In genomic region chr5:138696501-138696900, GRCh38 we compare ENCODE assay signal across 15 cellular contexts. TPM values are rescaled to one million over a fixed set of nuclear protein-coding genes. Genes with fewer than 3 reads are reported as not detected.
DNase-seq lines count a peak whose midpoint lies in the region; ATAC-seq and TF ChIP-seq lines count a peak whose summit lies in the region.
"Had no signal": no experiment of that assay in that cellular context is flagged by ENCODE, and none has a peak within 500 bp of the region (broad histone marks: within the 10 kb centered on the region; RNA-seq: fewer than 3 reads in every experiment).

No MANE protein-coding gene starts in this region.

- no peak for TF ChIP-seq CTCF in fibroblast of villous mesenchyme (IDR thresholded peaks at IDR 0.05; ENCODE audit: insufficient read depth, low read depth, low read length)
- no peak for TF ChIP-seq CTCF in retinal pigment epithelial cell (conservative IDR thresholded peaks at IDR 0.05; ENCODE audit: low read depth, low read length)

- DNase-seq in HK-2 (ENCODE audit: unreplicated experiment), result peak; percentile 75
- DNase-seq in SW480 (ENCODE audit: low spot score), result peak; percentile 79
- peak; percentile 81 for DNase-seq in fibroblast of villous mesenchyme (ENCODE audit: low read depth)
- peak; percentile 11 for DNase-seq in retinal pigment epithelial cell (ENCODE audit: low read depth)
- DNase-seq in NCI-H146 treated with DMSO at 0.1 percent for 48 hours (lab: John Stamatoyannopoulos, UW; ENCODE audit: unreplicated experiment), result no peak
- DNase-seq: activated CD8-positive, alpha-beta memory T cell treated with anti-CD3 and anti-CD28 coated beads, Interleukin-2, amount 10 ng/mL, durations not matched to agents 7 days and 5 days; amygdala; DMS79; NCI-H1694; pancreas; stimulated activated CD4-positive, alpha-beta T cell treated with anti-CD3 and anti-CD28 coated beads, Interleukin-4, amount 100 ng/mL, for 4 hours; T-helper 2 cell had no signal

- H3K4me3 ChIP-seq in fibroblast of villous mesenchyme (ENCODE audit: low read depth, low read length) (no peak overlapping the region), retinal pigment epithelial cell (ENCODE audit: low read length) (no peak overlapping the region)
- H3K4me3 ChIP-seq: esophagus muscularis mucosa, pancreas had no signal

- ATAC-seq in GM18498 (IDR thresholded peaks at IDR 0.05; ENCODE audit: unreplicated experiment) (no peak), GM19452 (IDR thresholded peaks at IDR 0.05; ENCODE audit: unreplicated experiment) (no peak)
- ATAC-seq: activated CD8-positive, alpha-beta memory T cell treated with anti-CD3 and anti-CD28 coated beads, Interleukin-2, amount 10 ng/mL, durations not matched to agents 7 days and 5 days had no signal

RNA-seq across cellular contexts. Expression of gene CTNNA1, which starts 56.7 kb away (rescaled TPM):
- total RNA-seq in fibroblast of villous mesenchyme, result 455 and 461 TPM in 2 replicates
